8 cellular contexts compared by ENCODE assay signal in the genomic region with DNA sequence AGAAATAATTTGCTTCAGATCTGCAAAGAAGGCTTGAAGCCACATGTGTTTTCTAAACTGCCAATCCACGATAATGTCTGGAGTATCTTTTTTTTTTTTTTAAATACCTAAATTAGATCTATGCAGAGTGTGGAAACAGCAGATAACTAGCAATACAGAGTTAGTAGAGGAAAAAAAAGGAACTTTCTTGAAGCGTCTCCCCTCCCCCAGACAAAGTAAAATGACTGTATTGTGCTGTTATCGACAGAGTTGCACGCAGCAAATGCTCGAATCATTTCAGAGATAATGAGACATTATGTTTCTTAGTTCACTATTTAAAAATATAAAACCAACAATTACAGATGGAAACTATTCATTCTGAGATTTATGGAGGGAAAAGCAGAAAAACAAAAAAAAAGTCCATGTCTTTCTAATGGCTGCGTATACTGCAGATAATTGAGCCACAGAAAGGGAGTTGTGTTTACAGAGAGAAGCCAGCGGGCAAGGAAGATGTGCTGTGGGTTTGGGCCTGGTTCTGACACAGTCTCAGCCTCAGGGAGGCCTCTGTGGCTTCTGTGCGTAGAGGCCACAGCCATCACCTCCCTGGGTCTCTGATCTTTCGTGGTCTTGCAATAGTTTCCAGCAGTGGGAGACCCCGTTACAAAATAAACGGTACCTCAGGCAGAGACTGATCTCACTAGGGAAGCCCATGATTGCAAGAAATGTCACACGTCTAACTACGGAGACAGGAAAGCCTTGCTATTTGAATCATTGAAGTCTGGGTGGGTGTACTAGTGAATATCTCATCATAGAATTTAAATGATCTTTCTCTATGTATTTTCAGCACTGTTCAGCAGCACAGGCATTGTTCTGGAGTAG. TPM values are rescaled to one million over a fixed set of nuclear protein-coding genes. Genes with fewer than 3 reads are reported as not detected.
DNase-seq lines count a peak whose midpoint lies in the region; ATAC-seq and TF ChIP-seq lines count a peak whose summit lies in the region.

No MANE protein-coding gene starts in this region.

- H3K27ac Mint-ChIP-seq in T-cell (no peak overlapping the region), naive B cell (peak overlapping the region in 5 of 6 donors; percentile 75 to 82 (median 80))

- H3K9me3 Mint-ChIP-seq in T-cell (no peaks in the 10 kb centered on the region), naive B cell (no peaks in the 10 kb centered on the region)

- TF ChIP-seq POLR2A in breast epithelium (IDR thresholded peaks at IDR 0.05): no peak

- TF ChIP-seq CTCF in breast epithelium (IDR thresholded peaks at IDR 0.05): no peak

- peak overlapping the region; percentile 75 to 96 for H3K27ac ChIP-seq in breast epithelium

- no peak overlapping the region for H3K4me3 ChIP-seq in breast epithelium

- H3K4me3 Mint-ChIP-seq in T-cell: peak overlapping the region; percentile 52 to 75 (median 67)
- H3K4me3 Mint-ChIP-seq in naive B cell: peak overlapping the region in 6 of 8 donors; percentile 45 to 85 (median 68)

- no peaks in the 10 kb centered on the region for H3K27me3 ChIP-seq in breast epithelium

- DNase-seq in HUDEP-2 (lab: John Stamatoyannopoulos, UW; ENCODE audit: unreplicated experiment in 76 of 76) (peak in 69 of 76 experiments; percentile 11 to 88 (median 54)), T-cell (peak in 32 of 34 experiments; percentile 42 to 78 (median 59)), breast epithelium (ENCODE audit: low spot score in 2 of 2) (no peak), naive B cell (no peak), ecto neural progenitor cell (ENCODE audit: low spot score) (no peak), DMS114 treated with DMSO at 0.1 percent for 48 hours (lab: John Stamatoyannopoulos, UW; ENCODE audit: unreplicated experiment) (no peak), NCI-H226 (no peak)

- POLR2A ChIA-PET in T-cell (lab: Charles Lee): interaction anchor here in 1 of 2 donors (8.8 kb wide), 1 partner anchor 20 kb away, joined by 240 read pairs; the partner anchor contains the start of gene KLF6

- CTCF ChIA-PET in T-cell (lab: Charles Lee): no interaction called here

- H3K27me3 Mint-ChIP-seq in T-cell (no peaks in the 10 kb centered on the region), naive B cell (no peaks in the 10 kb centered on the region)

- no peaks in the 10 kb centered on the region for H3K9me3 ChIP-seq in breast epithelium

- peaks cover 21 to 71% (median 65%) of the 10 kb centered on the region in 3 donors for H3K4me1 Mint-ChIP-seq in T-cell
- peaks cover 32 to 38% (median 37%) of the 10 kb centered on the region in 3 donors for H3K4me1 Mint-ChIP-seq in naive B cell

- ATAC-seq in T-cell (replicated peaks in 1 of 4): peak; percentile 45 to 62 (median 54)
- ATAC-seq in naive B cell (ENCODE audit: low read depth in 2 of 2): peak; percentile 22 to 37
- no peak for ATAC-seq in GM18873 (IDR thresholded peaks at IDR 0.05; ENCODE audit: low FRiP score, unreplicated experiment)

- no peaks in the 10 kb centered on the region for H3K36me3 Mint-ChIP-seq in T-cell
- H3K36me3 Mint-ChIP-seq in naive B cell: no peaks in the 10 kb centered on the region

- H3K4me1 ChIP-seq in breast epithelium: peaks cover 0 to 4% of the 10 kb centered on the region in 2 donors

- H3K36me3 ChIP-seq in breast epithelium: no peaks in the 10 kb centered on the region

- intact Hi-C loops in breast epithelium (cut with DNase I; ENCODE audit: low total_unique reads): no loop called here

RNA-seq across cellular contexts. Expression of gene KLF6, which starts 19.1 kb away (rescaled TPM):
- total RNA-seq in T-cell (1,000 to 10,000 TPM in 1 of 5 donors, 100 to 1,000 TPM in 4; 285 to 1,180 (median 400) TPM), breast epithelium (100 to 1,000 TPM; 132 to 347 (median 186) TPM)
- polyA plus RNA-seq in naive B cell (ENCODE audit: low read depth in 6 of 6): 1,000 to 10,000 TPM in 1 of 6 donors, 100 to 1,000 TPM in 5; 316 to 1,111 (median 647) TPM

Comparison
In these comparisons a context has a peak if more than half of its experiments do, and no peak if none do; other contexts are left out.
1. DNase-seq: peak in HUDEP-2 (69 of 76) and T-cell (32 of 34); none in breast epithelium (0 of 2), naive B cell (single experiment), ecto neural progenitor cell (single experiment), DMS114 treated with DMSO at 0.1 percent for 48 hours (single experiment) and NCI-H226 (single experiment).
2. H3K27ac Mint-ChIP-seq: peak in naive B cell (5 of 6); none in T-cell (0 of 2).